In the genomic region with DNA sequence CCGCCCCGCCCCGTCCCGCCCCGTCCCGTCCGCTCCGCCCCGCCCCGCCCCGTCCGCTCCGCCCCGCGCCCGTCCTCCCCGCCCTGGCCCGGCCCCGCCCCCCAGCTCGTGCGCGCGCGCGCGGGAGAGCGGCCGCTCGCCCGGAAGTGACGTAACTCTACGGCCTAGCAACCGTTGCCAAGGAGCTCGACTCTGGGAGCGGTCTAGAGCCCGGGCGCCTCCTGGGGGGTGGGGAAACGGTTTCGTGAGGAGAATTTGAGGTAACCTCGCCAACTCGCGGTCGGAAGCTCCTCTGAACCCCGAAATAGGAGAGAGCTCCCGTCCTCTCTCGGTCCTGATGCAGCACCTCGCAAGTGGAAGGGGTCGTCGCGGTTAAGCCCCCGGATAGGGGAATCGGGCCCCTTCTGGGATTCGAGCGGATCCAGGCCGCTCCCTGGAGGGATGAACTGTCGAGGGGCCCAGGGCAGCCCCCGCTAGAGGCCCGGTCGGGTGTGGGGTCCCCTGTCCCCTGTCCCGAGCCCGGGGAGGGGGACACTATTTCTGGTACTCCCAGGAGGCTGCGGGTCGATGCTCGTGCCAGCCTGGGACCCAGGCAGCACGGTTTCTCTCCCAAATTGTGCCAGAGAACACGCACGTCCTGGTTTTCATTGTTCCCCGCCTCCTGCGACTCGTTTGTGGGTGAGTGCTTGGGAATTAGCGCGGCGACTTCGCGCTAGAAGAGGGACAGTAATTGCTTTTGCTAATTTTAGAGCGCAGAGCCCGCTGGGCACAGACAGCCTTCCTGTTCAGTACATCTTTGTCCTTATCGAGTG, we compare ENCODE assay signal across 1 cellular context.
TF ChIP-seq lines count a peak whose summit lies in the region.

Gene IFT81, plus strand, starts transcription at position 174 of the 812 bp plus-strand sequence. CDS start 3,024 bp downstream, outside the sequence.

TF ChIP-seq in K562, 482 proteins besides CTCF, POLR2A, EP300 and RAD21 (continued from another document and continues in another):
- TF ChIP-seq, protein P1, sequence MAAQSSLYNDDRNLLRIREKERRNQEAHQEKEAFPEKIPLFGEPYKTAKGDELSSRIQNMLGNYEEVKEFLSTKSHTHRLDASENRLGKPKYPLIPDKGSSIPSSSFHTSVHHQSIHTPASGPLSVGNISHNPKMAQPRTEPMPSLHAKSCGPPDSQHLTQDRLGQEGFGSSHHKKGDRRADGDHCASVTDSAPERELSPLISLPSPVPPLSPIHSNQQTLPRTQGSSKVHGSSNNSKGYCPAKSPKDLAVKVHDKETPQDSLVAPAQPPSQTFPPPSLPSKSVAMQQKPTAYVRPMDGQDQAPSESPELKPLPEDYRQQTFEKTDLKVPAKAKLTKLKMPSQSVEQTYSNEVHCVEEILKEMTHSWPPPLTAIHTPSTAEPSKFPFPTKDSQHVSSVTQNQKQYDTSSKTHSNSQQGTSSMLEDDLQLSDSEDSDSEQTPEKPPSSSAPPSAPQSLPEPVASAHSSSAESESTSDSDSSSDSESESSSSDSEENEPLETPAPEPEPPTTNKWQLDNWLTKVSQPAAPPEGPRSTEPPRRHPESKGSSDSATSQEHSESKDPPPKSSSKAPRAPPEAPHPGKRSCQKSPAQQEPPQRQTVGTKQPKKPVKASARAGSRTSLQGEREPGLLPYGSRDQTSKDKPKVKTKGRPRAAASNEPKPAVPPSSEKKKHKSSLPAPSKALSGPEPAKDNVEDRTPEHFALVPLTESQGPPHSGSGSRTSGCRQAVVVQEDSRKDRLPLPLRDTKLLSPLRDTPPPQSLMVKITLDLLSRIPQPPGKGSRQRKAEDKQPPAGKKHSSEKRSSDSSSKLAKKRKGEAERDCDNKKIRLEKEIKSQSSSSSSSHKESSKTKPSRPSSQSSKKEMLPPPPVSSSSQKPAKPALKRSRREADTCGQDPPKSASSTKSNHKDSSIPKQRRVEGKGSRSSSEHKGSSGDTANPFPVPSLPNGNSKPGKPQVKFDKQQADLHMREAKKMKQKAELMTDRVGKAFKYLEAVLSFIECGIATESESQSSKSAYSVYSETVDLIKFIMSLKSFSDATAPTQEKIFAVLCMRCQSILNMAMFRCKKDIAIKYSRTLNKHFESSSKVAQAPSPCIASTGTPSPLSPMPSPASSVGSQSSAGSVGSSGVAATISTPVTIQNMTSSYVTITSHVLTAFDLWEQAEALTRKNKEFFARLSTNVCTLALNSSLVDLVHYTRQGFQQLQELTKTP (IDR thresholded peaks at IDR 0.05; ENCODE audit: low read depth in 1 of 2, partially characterized antibody in 2 of 2): no peak
- TF ChIP-seq, protein P2, sequence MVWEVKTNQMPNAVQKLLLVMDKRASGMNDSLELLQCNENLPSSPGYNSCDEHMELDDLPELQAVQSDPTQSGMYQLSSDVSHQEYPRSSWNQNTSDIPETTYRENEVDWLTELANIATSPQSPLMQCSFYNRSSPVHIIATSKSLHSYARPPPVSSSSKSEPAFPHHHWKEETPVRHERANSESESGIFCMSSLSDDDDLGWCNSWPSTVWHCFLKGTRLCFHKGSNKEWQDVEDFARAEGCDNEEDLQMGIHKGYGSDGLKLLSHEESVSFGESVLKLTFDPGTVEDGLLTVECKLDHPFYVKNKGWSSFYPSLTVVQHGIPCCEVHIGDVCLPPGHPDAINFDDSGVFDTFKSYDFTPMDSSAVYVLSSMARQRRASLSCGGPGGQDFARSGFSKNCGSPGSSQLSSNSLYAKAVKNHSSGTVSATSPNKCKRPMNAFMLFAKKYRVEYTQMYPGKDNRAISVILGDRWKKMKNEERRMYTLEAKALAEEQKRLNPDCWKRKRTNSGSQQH (CRISPR knock-in tag; IDR thresholded peaks at IDR 0.05): no peak
- TF ChIP-seq RFX1 (IDR thresholded peaks at IDR 0.05) (peak; percentile 97), ZC3H4 (CRISPR knock-in tag; IDR thresholded peaks at IDR 0.05; ENCODE audit: borderline replicate concordance) (no peak), ARID1B (IDR thresholded peaks at IDR 0.05) (no peak), CBX2 (IDR thresholded peaks at IDR 0.05; ENCODE audit: insufficient read depth, low read length, poor library complexity, severe bottlenecking) (no peak), ZNF766 (CRISPR knock-in tag; conservative IDR thresholded peaks at IDR 0.05) (0 out of 2 replicates have a peak, but pooled peaks have one; percentile 31), MXI1 (IDR thresholded peaks at IDR 0.05; ENCODE audit: low read depth, low read length) (peak; percentile 89), ZFX (CRISPR knock-in tag; IDR thresholded peaks at IDR 0.05) (peak; percentile 80), MTA1 (IDR thresholded peaks at IDR 0.05; ENCODE audit: borderline replicate concordance) (no peak), ZNF740 (CRISPR knock-in tag; IDR thresholded peaks at IDR 0.05) (no peak), ZNF740 (tag; IDR thresholded peaks at IDR 0.05) (0 out of 4 replicates have a peak, but pooled peaks of 1 of the 2 experiments have one; percentile 26), PRPF4 (IDR thresholded peaks at IDR 0.05; ENCODE audit: insufficient read depth, low read depth, low read length, poor library complexity, severe bottlenecking) (no peak), HCFC1 (IDR thresholded peaks at IDR 0.05; ENCODE audit: low read depth, low read length) (peak; percentile 18; the same call in 1 of the 2 replicates), ZNF224 (CRISPR knock-in tag; IDR thresholded peaks at IDR 0.05) (no peak), FOXK2 (conservative IDR thresholded peaks at IDR 0.05 in 1 of 2, IDR thresholded peaks at IDR 0.05 in 1 of 2; ENCODE audit: low read depth in 2 of 2) (no peak), THAP12 (CRISPR knock-in tag; IDR thresholded peaks at IDR 0.05) (no peak), SRSF1 (IDR thresholded peaks at IDR 0.05; ENCODE audit: low read depth, low read length) (no peak), BRD4 (IDR thresholded peaks at IDR 0.05) (0 out of 2 replicates have a peak, but pooled peaks have one; percentile 48), ZBTB7A (IDR thresholded peaks at IDR 0.05; ENCODE audit: borderline replicate concordance, control insufficient read depth, low read depth, low read length) (peak; percentile 61; the same call in 1 of the 2 replicates), E2F8 (IDR thresholded peaks at IDR 0.05; ENCODE audit: low read depth, partially characterized antibody) (peak; percentile 57), TCF7 (IDR thresholded peaks at IDR 0.05; ENCODE audit: borderline replicate concordance) (no peak), FOXJ3 (CRISPR knock-in tag; IDR thresholded peaks at IDR 0.05) (no peak), NEUROD1 (IDR thresholded peaks at IDR 0.05; ENCODE audit: borderline replicate concordance, low read depth, low read length, partially characterized antibody) (no peak), POLR2G (IDR thresholded peaks at IDR 0.05; ENCODE audit: low read depth, low read length) (peak; percentile 66), TEAD2 (tag; IDR thresholded peaks at IDR 0.05) (no peak), CHCHD3 (CRISPR knock-in tag; IDR thresholded peaks at IDR 0.05) (no peak), RFX5 (IDR thresholded peaks at IDR 0.05; ENCODE audit: low read depth, low read length) (no peak), JUND (IDR thresholded peaks at IDR 0.05; ENCODE audit: borderline replicate concordance, low read depth, low read length) (peak; percentile 68; the same call in 1 of the 2 replicates), JUND (tag; IDR thresholded peaks at IDR 0.05; ENCODE audit: borderline replicate concordance, low read depth, low read length) (peak; percentile 10; the same call in 1 of the 3 replicates), ATF7 (IDR thresholded peaks at IDR 0.05) (peak; percentile 85), PML (IDR thresholded peaks at IDR 0.05; ENCODE audit: low read length) (no peak), CLOCK (CRISPR knock-in tag; IDR thresholded peaks at IDR 0.05; ENCODE audit: borderline replicate concordance) (no peak)
- TF ChIP-seq, protein P3, sequence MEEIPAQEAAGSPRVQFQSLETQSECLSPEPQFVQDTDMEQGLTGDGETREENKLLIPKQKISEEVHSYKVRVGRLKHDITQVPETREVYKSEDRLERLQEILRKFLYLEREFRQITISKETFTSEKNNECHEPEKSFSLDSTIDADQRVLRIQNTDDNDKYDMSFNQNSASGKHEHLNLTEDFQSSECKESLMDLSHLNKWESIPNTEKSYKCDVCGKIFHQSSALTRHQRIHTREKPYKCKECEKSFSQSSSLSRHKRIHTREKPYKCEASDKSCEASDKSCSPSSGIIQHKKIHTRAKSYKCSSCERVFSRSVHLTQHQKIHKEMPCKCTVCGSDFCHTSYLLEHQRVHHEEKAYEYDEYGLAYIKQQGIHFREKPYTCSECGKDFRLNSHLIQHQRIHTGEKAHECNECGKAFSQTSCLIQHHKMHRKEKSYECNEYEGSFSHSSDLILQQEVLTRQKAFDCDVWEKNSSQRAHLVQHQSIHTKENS (CRISPR knock-in tag; IDR thresholded peaks at IDR 0.05): no peak
- TF ChIP-seq, protein P4, sequence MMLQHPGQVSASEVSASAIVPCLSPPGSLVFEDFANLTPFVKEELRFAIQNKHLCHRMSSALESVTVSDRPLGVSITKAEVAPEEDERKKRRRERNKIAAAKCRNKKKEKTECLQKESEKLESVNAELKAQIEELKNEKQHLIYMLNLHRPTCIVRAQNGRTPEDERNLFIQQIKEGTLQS (IDR thresholded peaks at IDR 0.05): peak; percentile 65
- TF ChIP-seq, protein P4 (CRISPR knock-in tag; conservative IDR thresholded peaks at IDR 0.05): no peak
